ENCODE assay signal across 1 cellular context in the genomic region with DNA sequence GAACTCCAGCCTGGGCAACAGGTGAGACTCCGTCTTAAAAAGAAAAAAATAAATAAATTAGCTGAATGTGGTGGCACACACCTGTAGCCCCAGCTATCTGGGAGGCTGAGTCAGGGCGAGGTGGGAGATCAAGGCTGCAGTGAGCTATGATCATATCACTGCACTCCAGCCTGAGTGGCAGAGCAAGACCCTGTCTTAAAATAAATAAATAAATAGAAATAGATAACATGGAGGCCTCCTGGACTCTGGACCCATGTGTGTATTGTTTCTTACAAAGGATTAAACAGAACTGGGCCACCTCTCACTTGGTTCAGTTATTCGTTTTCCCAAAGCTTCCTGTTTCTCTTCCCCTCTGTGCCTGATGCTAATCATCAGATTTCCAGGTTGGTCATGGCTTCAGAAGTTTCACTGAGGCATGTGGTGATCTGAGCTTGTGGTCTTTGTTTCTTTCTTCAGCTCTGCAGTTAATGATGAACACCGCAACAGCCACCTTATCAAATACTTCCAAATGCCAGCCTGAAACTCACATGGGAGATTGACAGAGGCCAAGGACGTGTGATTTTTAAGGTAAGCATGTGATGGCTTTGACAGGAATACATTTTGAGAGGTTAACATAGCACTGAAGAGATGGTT.
A peak's percentile ranks its signal among the peaks of the same experiment; 100 is the strongest.
TF ChIP-seq lines count a peak whose summit lies in the region.

No MANE protein-coding gene starts in this region.

TF ChIP-seq in HepG2, 621 proteins besides CTCF, POLR2A, EP300 and RAD21 (continued from another document and continues in another):
- TF ChIP-seq ZBTB33 (CRISPR knock-in tag; IDR thresholded peaks at IDR 0.05), result no peak
- TF ChIP-seq RBAK (CRISPR knock-in tag; IDR thresholded peaks at IDR 0.05), result no peak
- TF ChIP-seq SAP130 (CRISPR knock-in tag; IDR thresholded peaks at IDR 0.05; ENCODE audit: low read depth), result peak; percentile 81
- TF ChIP-seq, protein P1, sequence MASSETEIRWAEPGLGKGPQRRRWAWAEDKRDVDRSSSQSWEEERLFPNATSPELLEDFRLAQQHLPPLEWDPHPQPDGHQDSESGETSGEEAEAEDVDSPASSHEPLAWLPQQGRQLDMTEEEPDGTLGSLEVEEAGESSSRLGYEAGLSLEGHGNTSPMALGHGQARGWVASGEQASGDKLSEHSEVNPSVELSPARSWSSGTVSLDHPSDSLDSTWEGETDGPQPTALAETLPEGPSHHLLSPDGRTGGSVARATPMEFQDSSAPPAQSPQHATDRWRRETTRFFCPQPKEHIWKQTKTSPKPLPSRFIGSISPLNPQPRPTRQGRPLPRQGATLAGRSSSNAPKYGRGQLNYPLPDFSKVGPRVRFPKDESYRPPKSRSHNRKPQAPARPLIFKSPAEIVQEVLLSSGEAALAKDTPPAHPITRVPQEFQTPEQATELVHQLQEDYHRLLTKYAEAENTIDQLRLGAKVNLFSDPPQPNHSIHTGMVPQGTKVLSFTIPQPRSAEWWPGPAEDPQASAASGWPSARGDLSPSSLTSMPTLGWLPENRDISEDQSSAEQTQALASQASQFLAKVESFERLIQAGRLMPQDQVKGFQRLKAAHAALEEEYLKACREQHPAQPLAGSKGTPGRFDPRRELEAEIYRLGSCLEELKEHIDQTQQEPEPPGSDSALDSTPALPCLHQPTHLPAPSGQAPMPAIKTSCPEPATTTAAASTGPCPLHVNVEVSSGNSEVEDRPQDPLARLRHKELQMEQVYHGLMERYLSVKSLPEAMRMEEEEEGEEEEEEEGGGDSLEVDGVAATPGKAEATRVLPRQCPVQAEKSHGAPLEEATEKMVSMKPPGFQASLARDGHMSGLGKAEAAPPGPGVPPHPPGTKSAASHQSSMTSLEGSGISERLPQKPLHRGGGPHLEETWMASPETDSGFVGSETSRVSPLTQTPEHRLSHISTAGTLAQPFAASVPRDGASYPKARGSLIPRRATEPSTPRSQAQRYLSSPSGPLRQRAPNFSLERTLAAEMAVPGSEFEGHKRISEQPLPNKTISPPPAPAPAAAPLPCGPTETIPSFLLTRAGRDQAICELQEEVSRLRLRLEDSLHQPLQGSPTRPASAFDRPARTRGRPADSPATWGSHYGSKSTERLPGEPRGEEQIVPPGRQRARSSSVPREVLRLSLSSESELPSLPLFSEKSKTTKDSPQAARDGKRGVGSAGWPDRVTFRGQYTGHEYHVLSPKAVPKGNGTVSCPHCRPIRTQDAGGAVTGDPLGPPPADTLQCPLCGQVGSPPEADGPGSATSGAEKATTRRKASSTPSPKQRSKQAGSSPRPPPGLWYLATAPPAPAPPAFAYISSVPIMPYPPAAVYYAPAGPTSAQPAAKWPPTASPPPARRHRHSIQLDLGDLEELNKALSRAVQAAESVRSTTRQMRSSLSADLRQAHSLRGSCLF (CRISPR knock-in tag; IDR thresholded peaks at IDR 0.05; ENCODE audit: borderline replicate concordance), result no peak
- no peak for TF ChIP-seq EED (CRISPR knock-in tag; IDR thresholded peaks at IDR 0.05)
- TF ChIP-seq, protein P2, sequence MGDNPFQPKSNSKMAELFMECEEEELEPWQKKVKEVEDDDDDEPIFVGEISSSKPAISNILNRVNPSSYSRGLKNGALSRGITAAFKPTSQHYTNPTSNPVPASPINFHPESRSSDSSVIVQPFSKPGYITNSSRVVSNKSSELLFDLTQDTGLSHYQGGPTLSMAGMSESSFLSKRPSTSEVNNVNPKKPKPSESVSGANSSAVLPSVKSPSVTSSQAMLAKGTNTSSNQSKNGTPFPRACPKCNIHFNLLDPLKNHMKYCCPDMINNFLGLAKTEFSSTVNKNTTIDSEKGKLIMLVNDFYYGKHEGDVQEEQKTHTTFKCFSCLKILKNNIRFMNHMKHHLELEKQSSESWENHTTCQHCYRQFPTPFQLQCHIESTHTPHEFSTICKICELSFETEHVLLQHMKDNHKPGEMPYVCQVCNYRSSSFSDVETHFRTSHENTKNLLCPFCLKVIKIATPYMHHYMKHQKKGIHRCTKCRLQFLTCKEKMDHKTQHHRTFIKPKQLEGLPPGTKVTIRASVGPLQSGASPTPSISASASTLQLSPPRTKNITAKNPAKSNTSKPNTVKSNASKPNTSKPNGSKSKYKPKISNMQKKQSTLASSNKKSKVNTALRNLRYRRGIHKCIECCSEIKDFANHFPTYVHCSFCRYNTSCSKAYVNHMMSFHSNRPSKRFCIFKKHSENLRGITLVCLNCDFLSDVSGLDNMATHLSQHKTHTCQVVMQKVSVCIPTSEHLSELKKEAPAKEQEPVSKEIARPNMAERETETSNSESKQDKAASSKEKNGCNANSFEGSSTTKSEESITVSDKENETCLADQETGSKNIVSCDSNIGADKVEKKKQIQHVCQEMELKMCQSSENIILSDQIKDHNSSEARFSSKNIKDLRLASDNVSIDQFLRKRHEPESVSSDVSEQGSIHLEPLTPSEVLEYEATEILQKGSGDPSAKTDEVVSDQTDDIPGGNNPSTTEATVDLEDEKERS (CRISPR knock-in tag; IDR thresholded peaks at IDR 0.05), result peak; percentile 97
- peak; percentile 58; the same call in 1 of the 2 replicates for TF ChIP-seq ERF (CRISPR knock-in tag; IDR thresholded peaks at IDR 0.05)
- TF ChIP-seq, protein P3, sequence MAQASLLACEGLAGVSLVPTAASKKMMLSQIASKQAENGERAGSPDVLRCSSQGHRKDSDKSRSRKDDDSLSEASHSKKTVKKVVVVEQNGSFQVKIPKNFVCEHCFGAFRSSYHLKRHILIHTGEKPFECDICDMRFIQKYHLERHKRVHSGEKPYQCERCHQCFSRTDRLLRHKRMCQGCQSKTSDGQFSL (CRISPR knock-in tag; IDR thresholded peaks at IDR 0.05), result no peak
- TF ChIP-seq ASH2L (IDR thresholded peaks at IDR 0.05; ENCODE audit: insufficient read length, low read depth, low read length), result peak; percentile 75
- TF ChIP-seq LCORL (IDR thresholded peaks at IDR 0.05), result no peak
- peak; percentile 51; the same call in 1 of the 2 replicates for TF ChIP-seq LCORL (CRISPR knock-in tag; IDR thresholded peaks at IDR 0.05)
- TF ChIP-seq NR3C1 (CRISPR knock-in tag; IDR thresholded peaks at IDR 0.05), result no peak
- TF ChIP-seq POGK (CRISPR knock-in tag; conservative IDR thresholded peaks at IDR 0.05), result no peak
- TF ChIP-seq TCF12 (IDR thresholded peaks at IDR 0.05), result no peak
- peak; percentile 28; the same call in 1 of the 2 replicates for TF ChIP-seq TCF12 (CRISPR knock-in tag; IDR thresholded peaks at IDR 0.05)
- TF ChIP-seq ZSCAN20 (CRISPR knock-in tag; IDR thresholded peaks at IDR 0.05; ENCODE audit: borderline replicate concordance), result no peak
- TF ChIP-seq SMC3 (IDR thresholded peaks at IDR 0.05; ENCODE audit: low read length), result no peak
- TF ChIP-seq ZNF720 (CRISPR knock-in tag; IDR thresholded peaks at IDR 0.05), result no peak
- peak; percentile 53; the same call in 1 of the 2 replicates for TF ChIP-seq ZSCAN29 (CRISPR knock-in tag; conservative IDR thresholded peaks at IDR 0.05)
- TF ChIP-seq, protein P4, sequence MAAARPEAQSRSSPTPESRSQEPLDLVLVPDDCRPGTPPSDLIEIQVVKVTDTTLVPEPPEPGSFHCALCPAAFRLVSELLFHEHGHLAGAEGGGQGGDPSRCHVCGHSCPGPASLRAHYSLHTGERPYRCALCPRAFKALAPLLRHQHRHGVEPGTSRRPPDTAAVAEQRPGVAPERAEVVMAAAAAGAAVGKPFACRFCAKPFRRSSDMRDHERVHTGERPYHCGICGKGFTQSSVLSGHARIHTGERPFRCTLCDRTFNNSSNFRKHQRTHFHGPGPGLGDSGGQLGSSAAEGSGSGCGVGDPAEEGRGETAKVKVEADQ (CRISPR knock-in tag; IDR thresholded peaks at IDR 0.05; ENCODE audit: borderline replicate concordance), result 0 out of 2 replicates have a peak, but pooled peaks have one; percentile 73
- TF ChIP-seq, protein P5, sequence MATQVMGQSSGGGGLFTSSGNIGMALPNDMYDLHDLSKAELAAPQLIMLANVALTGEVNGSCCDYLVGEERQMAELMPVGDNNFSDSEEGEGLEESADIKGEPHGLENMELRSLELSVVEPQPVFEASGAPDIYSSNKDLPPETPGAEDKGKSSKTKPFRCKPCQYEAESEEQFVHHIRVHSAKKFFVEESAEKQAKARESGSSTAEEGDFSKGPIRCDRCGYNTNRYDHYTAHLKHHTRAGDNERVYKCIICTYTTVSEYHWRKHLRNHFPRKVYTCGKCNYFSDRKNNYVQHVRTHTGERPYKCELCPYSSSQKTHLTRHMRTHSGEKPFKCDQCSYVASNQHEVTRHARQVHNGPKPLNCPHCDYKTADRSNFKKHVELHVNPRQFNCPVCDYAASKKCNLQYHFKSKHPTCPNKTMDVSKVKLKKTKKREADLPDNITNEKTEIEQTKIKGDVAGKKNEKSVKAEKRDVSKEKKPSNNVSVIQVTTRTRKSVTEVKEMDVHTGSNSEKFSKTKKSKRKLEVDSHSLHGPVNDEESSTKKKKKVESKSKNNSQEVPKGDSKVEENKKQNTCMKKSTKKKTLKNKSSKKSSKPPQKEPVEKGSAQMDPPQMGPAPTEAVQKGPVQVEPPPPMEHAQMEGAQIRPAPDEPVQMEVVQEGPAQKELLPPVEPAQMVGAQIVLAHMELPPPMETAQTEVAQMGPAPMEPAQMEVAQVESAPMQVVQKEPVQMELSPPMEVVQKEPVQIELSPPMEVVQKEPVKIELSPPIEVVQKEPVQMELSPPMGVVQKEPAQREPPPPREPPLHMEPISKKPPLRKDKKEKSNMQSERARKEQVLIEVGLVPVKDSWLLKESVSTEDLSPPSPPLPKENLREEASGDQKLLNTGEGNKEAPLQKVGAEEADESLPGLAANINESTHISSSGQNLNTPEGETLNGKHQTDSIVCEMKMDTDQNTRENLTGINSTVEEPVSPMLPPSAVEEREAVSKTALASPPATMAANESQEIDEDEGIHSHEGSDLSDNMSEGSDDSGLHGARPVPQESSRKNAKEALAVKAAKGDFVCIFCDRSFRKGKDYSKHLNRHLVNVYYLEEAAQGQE (IDR thresholded peaks at IDR 0.05; ENCODE audit: borderline replicate concordance in 1 of 2, low read depth in 1 of 2, low read length in 2 of 2), result 0 out of 4 replicates have a peak, but pooled peaks of 1 of the 2 experiments have one; percentile 13
- peak; percentile 90 for TF ChIP-seq GATAD2A (CRISPR knock-in tag; IDR thresholded peaks at IDR 0.05)
- 0 out of 2 replicates have a peak, but pooled peaks have one; percentile 28 for TF ChIP-seq ZBTB38 (CRISPR knock-in tag; IDR thresholded peaks at IDR 0.05)
- 0 out of 2 replicates have a peak, but pooled peaks have one; percentile 79 for TF ChIP-seq FOXO4 (CRISPR knock-in tag; conservative IDR thresholded peaks at IDR 0.05)
- no peak; the same call in 1 of the 2 replicates for TF ChIP-seq SNAPC2 (CRISPR knock-in tag; IDR thresholded peaks at IDR 0.05)
- 0 out of 2 replicates have a peak, but pooled peaks have one; percentile 72 for TF ChIP-seq TGIF2 (CRISPR knock-in tag; IDR thresholded peaks at IDR 0.05)
- peak; percentile 54 for TF ChIP-seq IKZF4 (CRISPR knock-in tag; IDR thresholded peaks at IDR 0.05; ENCODE audit: borderline replicate concordance, low read depth, not compliant biosample characterization)
- no peak for TF ChIP-seq TERF1 (CRISPR knock-in tag; IDR thresholded peaks at IDR 0.05)
- no peak for TF ChIP-seq RARG (CRISPR knock-in tag; IDR thresholded peaks at IDR 0.05; ENCODE audit: low read depth)
- no peak for TF ChIP-seq CCAR2 (optimal IDR thresholded peaks at IDR 0.05; ENCODE audit: low read depth, low read length)
- TF ChIP-seq, protein P6, sequence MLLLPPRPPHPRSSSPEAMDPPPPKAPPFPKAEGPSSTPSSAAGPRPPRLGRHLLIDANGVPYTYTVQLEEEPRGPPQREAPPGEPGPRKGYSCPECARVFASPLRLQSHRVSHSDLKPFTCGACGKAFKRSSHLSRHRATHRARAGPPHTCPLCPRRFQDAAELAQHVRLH (CRISPR knock-in tag; IDR thresholded peaks at IDR 0.05; ENCODE audit: borderline replicate concordance, low read depth), result no peak; the same call in 1 of the 2 replicates
- TF ChIP-seq MTF2 (CRISPR knock-in tag; IDR thresholded peaks at IDR 0.05; ENCODE audit: borderline replicate concordance), result no peak
- TF ChIP-seq ATF1 (CRISPR knock-in tag; IDR thresholded peaks at IDR 0.05), result no peak
- TF ChIP-seq FOXP1 (IDR thresholded peaks at IDR 0.05), result no peak
- TF ChIP-seq FOXP1 (CRISPR knock-in tag; IDR thresholded peaks at IDR 0.05), result peak; percentile 76
